ENCODE assay signal across 16 cellular contexts in genomic region chr4:211033-211511, GRCh38.
A peak's percentile ranks its signal among the peaks of the same experiment; 100 is the strongest.
DNase-seq lines count a peak whose midpoint lies in the region; ATAC-seq and TF ChIP-seq lines count a peak whose summit lies in the region.
"Had no signal": no experiment of that assay in that cellular context is flagged by ENCODE, and none has a peak within 500 bp of the region (broad histone marks: within the 10 kb centered on the region; RNA-seq: fewer than 3 reads in every experiment).

No MANE protein-coding gene starts in this region.

- 82% methylated on average over 8 of the region's 8 CpGs for WGBS in right cardiac atrium

- H3K4me1 Mint-ChIP-seq in activated naive CD8-positive, alpha-beta T cell treated with anti-CD3 and anti-CD28 coated beads for 36 hours: peaks cover 13% of the 10 kb centered on the region

- peaks cover 24% of the 10 kb centered on the region for H3K27me3 ChIP-seq in neutrophil
- no peaks in the 10 kb centered on the region for H3K27me3 ChIP-seq in right cardiac atrium (ENCODE audit: control insufficient read depth, insufficient read depth)

- ATAC-seq in HG03280 (IDR thresholded peaks at IDR 0.05; ENCODE audit: unreplicated experiment) (no peak), right cardiac atrium (no peak), GM21825 (IDR thresholded peaks at IDR 0.05; ENCODE audit: unreplicated experiment) (no peak)
- ATAC-seq: activated T-cell treated with anti-CD3 and anti-CD28 coated beads, Interleukin-2, amount 50 U/mL, for 4 hours; GM23338 had no signal

- peaks cover 35% of the 10 kb centered on the region for H3K9me3 ChIP-seq in neutrophil
- H3K9me3 ChIP-seq in right cardiac atrium (ENCODE audit: control insufficient read depth, low read length): no peaks in the 10 kb centered on the region

- no peaks in the 10 kb centered on the region for H3K36me3 ChIP-seq in neutrophil

- in situ Hi-C loops in GM13976 (cut with MboI; ENCODE audit: low sequenced_read_pairs, unreplicated experiment): no loop called here

- TF ChIP-seq POLR2A in NB4 (IDR thresholded peaks at IDR 0.05; ENCODE audit: extremely low read depth, insufficient read length): no peak

- H3K4me3 ChIP-seq in NB4 (ENCODE audit: low read depth, low read length) (no peak overlapping the region), neutrophil (ENCODE audit: low read depth in 1 of 2, low read length in 1 of 2) (no peak overlapping the region), right cardiac atrium (ENCODE audit: low read length) (no peak overlapping the region)
- H3K4me3 ChIP-seq: GM23338, lung had no signal

- H3K4me1 ChIP-seq in neutrophil (ENCODE audit: control insufficient read depth in 1 of 2, insufficient read depth in 1 of 2, low read depth in 1 of 2, low read length in 1 of 2) (peaks cover 11 to 27% of the 10 kb centered on the region in 2 experiments), right cardiac atrium (ENCODE audit: control insufficient read depth, insufficient read depth, low read length) (peaks cover 5% of the 10 kb centered on the region)

- peaks cover 41% of the 10 kb centered on the region for H3K36me3 Mint-ChIP-seq in activated naive CD8-positive, alpha-beta T cell treated with anti-CD3 and anti-CD28 coated beads for 36 hours

- TF ChIP-seq CTCF in GM13976 (IDR thresholded peaks at IDR 0.05; ENCODE audit: borderline replicate concordance, control extremely low read depth, extremely low read depth, insufficient read depth, missing control alignments) (no peak), NB4 (IDR thresholded peaks at IDR 0.05; ENCODE audit: low read depth, low read length) (no peak), neutrophil (IDR thresholded peaks at IDR 0.05) (no peak)

- intact Hi-C loops in right cardiac atrium (cut with DNase I): no loop called here

- H3K27me3 Mint-ChIP-seq in activated naive CD8-positive, alpha-beta T cell treated with anti-CD3 and anti-CD28 coated beads for 36 hours: peaks cover 19% of the 10 kb centered on the region

- peak overlapping the region; percentile 26 for H3K27ac ChIP-seq in neutrophil
- H3K27ac ChIP-seq in right cardiac atrium (ENCODE audit: low read length): no peak overlapping the region
- H3K27ac ChIP-seq: RWPE1 had no signal

- DNase-seq in GM13976 (ENCODE audit: low spot score): peak; percentile 11
- DNase-seq in NB4 (ENCODE audit: low read depth): peak; percentile 79
- DNase-seq in activated naive CD8-positive, alpha-beta T cell treated with anti-CD3 and anti-CD28 coated beads for 36 hours: peak; percentile 40
- DNase-seq in right cardiac atrium: no peak
- DNase-seq: activated T-cell treated with anti-CD3 and anti-CD28 coated beads, Interleukin-2, amount 50 U/mL, for 4 hours; anterior cingulate cortex; C1 segment of cervical spinal cord; foreskin melanocyte; NCI-H1930; NCI-H524 treated with DMSO at 0.1 percent for 48 hours had no signal

- no peak overlapping the region for H3K4me3 Mint-ChIP-seq in activated naive CD8-positive, alpha-beta T cell treated with anti-CD3 and anti-CD28 coated beads for 36 hours
- H3K4me3 Mint-ChIP-seq: activated T-cell treated with anti-CD3 and anti-CD28 coated beads, Interleukin-2, amount 50 U/mL, for 4 hours; GM23338 had no signal

- peak overlapping the region; percentile 60 for H3K27ac Mint-ChIP-seq in activated naive CD8-positive, alpha-beta T cell treated with anti-CD3 and anti-CD28 coated beads for 36 hours
- H3K27ac Mint-ChIP-seq: GM23338 had no signal

- peaks cover 43% of the 10 kb centered on the region for H3K9me3 Mint-ChIP-seq in activated naive CD8-positive, alpha-beta T cell treated with anti-CD3 and anti-CD28 coated beads for 36 hours

Comparison
In these comparisons a context has a peak if more than half of its experiments do, and no peak if none do; other contexts are left out.
1. DNase-seq: peak in GM13976 (single experiment), NB4 (single experiment) and activated naive CD8-positive, alpha-beta T cell treated with anti-CD3 and anti-CD28 coated beads for 36 hours (single experiment); none in right cardiac atrium (0 of 3).